Comparison of ENCODE assay signal across 8 cellular contexts in the genomic region with DNA sequence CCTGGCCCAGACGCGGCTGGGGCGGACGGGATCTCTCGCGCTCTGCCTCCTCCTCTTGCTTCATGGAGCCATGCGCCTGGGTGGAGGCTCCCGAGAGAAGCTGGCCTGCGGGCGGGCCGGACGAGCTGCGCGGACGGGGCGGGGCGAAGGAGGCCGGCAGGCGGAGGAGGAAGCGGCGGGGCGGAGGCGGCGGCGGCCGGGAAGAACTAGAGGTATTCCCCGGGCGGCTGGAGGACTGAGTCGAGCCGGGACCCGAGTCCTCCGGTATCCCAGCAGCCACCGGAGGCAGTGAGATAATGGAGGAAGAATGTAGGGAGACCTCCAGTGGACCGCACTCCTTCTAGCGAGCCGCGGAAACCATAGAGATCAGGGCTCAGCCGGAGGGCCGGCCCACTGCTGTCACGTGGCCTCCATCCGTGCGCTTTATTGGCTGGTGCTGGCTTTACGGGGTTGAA. TPM values are rescaled to one million over a fixed set of nuclear protein-coding genes. Genes with fewer than 3 reads are reported as not detected.
DNase-seq lines count a peak whose midpoint lies in the region; ATAC-seq and TF ChIP-seq lines count a peak whose summit lies in the region.
"Not testable (repeated sequence)": the region's sequence is repeated elsewhere in the genome, so short reads cannot be mapped to it uniquely, and the experiment has no call there.

No MANE protein-coding gene starts in this region.

- not testable (repeated sequence) for TF ChIP-seq EP300 in upper lobe of left lung (IDR thresholded peaks at IDR 0.05)

- H3K4me1 ChIP-seq in upper lobe of left lung: peaks cover 3 to 15% (median 6%) of the 10 kb centered on the region in 4 donors

- H3K4me3 ChIP-seq in upper lobe of left lung: peak overlapping the region; percentile 44 to 62 (median 55)

- intact Hi-C loops in left ventricle myocardium superior (cut with micrococcal nuclease): not testable (repeated sequence)

- ATAC-seq in GM18499 (IDR thresholded peaks at IDR 0.05; ENCODE audit: insufficient read depth, unreplicated experiment) (peak; percentile 78), HG02885 (IDR thresholded peaks at IDR 0.05; ENCODE audit: poor library complexity, unreplicated experiment) (peak; percentile 85), T-helper 17 cell (peak; percentile 89), left ventricle myocardium superior (peak; percentile 95), upper lobe of left lung (ENCODE audit: low FRiP score in 2 of 2) (peak; percentile 97 to 99)

- peak; percentile 78 for DNase-seq in NCI-H146 treated with DMSO at 0.1 percent for 48 hours (lab: John Stamatoyannopoulos, UW; ENCODE audit: unreplicated experiment)
- peak; percentile 62 to 71 (median 70) for DNase-seq in T-helper 17 cell
- peak in 54 of 56 donors; percentile 22 to 95 (median 81) for DNase-seq in amygdala (lab: John Stamatoyannopoulos, UW)
- peak; percentile 94 for DNase-seq in left ventricle myocardium superior
- peak; percentile 58 for DNase-seq in progenitor cell of endocrine pancreas (ENCODE audit: low spot score, unreplicated experiment)
- peak; percentile 87 to 98 for DNase-seq in upper lobe of left lung

- not testable (repeated sequence) for H3K9me3 Mint-ChIP-seq in progenitor cell of endocrine pancreas (ENCODE audit: low read depth)

- H3K36me3 Mint-ChIP-seq in T-helper 17 cell (ENCODE audit: low read depth); progenitor cell of endocrine pancreas (ENCODE audit: insufficient read depth): not testable (repeated sequence)

- TF ChIP-seq CTCF in progenitor cell of endocrine pancreas (IDR thresholded peaks at IDR 0.05; ENCODE audit: unreplicated experiment); upper lobe of left lung (IDR thresholded peaks at IDR 0.05): not testable (repeated sequence)

- 0% methylated on average over 22 of the region's 43 CpGs; no CpG with 5 or more reads in 1 of the 2 donors for WGBS in upper lobe of left lung, 2 donors

- H3K27ac ChIP-seq in upper lobe of left lung: peak overlapping the region; percentile 87 to 91 (median 90)

- TF ChIP-seq POLR2A in upper lobe of left lung (IDR thresholded peaks at IDR 0.05): peak in 1 of 4 donors; percentile 40

- H3K4me1 Mint-ChIP-seq in T-helper 17 cell: peaks cover 12% of the 10 kb centered on the region
- H3K4me1 Mint-ChIP-seq in progenitor cell of endocrine pancreas (ENCODE audit: low read depth): peaks cover 15% of the 10 kb centered on the region

- H3K27me3 ChIP-seq in upper lobe of left lung: not testable (repeated sequence)

- not testable (repeated sequence) for H3K27me3 Mint-ChIP-seq in T-helper 17 cell, progenitor cell of endocrine pancreas

- not testable (repeated sequence) for H3K36me3 ChIP-seq in upper lobe of left lung

- not testable (repeated sequence) for H3K9me3 ChIP-seq in T-helper 17 cell (ENCODE audit: control insufficient read depth, low read length, poor library complexity, severe bottlenecking); upper lobe of left lung

- H3K27ac Mint-ChIP-seq in T-helper 17 cell (peak overlapping the region; percentile 63), progenitor cell of endocrine pancreas (peak overlapping the region; percentile 98)

- peak overlapping the region; percentile 94 for H3K4me3 Mint-ChIP-seq in T-helper 17 cell
- H3K4me3 Mint-ChIP-seq in progenitor cell of endocrine pancreas (ENCODE audit: low read depth): peak overlapping the region; percentile 90

RNA-seq across cellular contexts. Expression of a gene that starts 15.3 kb away (rescaled TPM):
- total RNA-seq in T-helper 17 cell: 1 to 10 TPM; 1.6 to 2.3 TPM
- total RNA-seq in left ventricle myocardium superior: 5.6 TPM
- total RNA-seq in progenitor cell of endocrine pancreas: 9.8 and 10.7 TPM in 2 replicates
- 10 to 100 TPM in 1 of 6 donors, 1 to 10 TPM in 5; 3.7 to 13.8 (median 5.0) TPM for total RNA-seq in upper lobe of left lung

Comparison
In these comparisons a context has a peak if more than half of its experiments do, and no peak if none do; other contexts are left out.
1. Peak in every context shown above with its lines: DNase-seq, ATAC-seq, H3K4me3 ChIP-seq and H3K27ac ChIP-seq.